In the genomic region with DNA sequence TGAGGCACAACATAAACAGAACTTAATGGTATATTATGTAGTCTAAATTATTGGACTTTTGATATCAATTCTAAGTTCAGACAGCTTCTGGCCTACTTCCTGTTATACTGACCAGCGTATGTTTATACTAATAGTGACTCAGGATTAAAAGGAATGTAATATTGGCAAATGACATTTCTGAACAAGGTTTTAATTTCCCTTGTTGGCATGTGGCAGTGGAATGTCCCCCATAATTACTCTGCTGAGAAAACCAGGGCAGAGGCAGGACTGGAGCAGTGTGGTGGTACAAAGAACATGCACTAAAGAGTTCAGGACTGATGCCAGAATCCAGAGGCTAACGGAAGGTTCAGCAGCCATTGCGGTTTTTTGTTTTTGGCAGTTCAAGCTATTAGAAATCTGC, we compare ENCODE assay signal across 19 cellular contexts.
A peak's percentile ranks its signal among the peaks of the same experiment; 100 is the strongest.
DNase-seq lines count a peak whose midpoint lies in the region; ATAC-seq, FAIRE-seq and TF ChIP-seq lines count a peak whose summit lies in the region.
"Had no signal": no experiment of that assay in that cellular context is flagged by ENCODE, and none has a peak within 500 bp of the region (broad histone marks: within the 10 kb centered on the region; RNA-seq: fewer than 3 reads in every experiment).

No MANE protein-coding gene starts in this region.

- peaks cover 54% of the 10 kb centered on the region for H3K4me1 Mint-ChIP-seq in chondrocyte (ENCODE audit: low read depth)
- H3K4me1 Mint-ChIP-seq: B cell had no signal

- intact Hi-C loops in IMR-90 (cut with micrococcal nuclease): no loop called here
- intact Hi-C loops in kidney (cut with DNase I): no loop called here

- peak overlapping the region; percentile 60; the same call in 1 of the 2 replicates for H3K18ac ChIP-seq in IMR-90 (ENCODE audit: low read depth, low read length)
- no peak overlapping the region for H3K18ac ChIP-seq in mesenchymal stem cell (ENCODE audit: low read depth in 1 of 2, low read length in 2 of 2)

- H3K9me3 Mint-ChIP-seq in chondrocyte (ENCODE audit: low read depth): peaks cover 3% of the 10 kb centered on the region

- TF ChIP-seq CTCF in AG10803 (conservative IDR thresholded peaks at IDR 0.05; ENCODE audit: low read length): no peak
- TF ChIP-seq CTCF in IMR-90 (conservative IDR thresholded peaks at IDR 0.05; ENCODE audit: low read depth, low read length): no peak
- no peak for TF ChIP-seq CTCF in chondrocyte (IDR thresholded peaks at IDR 0.05)
- no peak for TF ChIP-seq CTCF in kidney (IDR thresholded peaks at IDR 0.05; ENCODE audit: borderline replicate concordance, extremely low read depth, insufficient read depth)

- H3K9me3 ChIP-seq in IMR-90 (ENCODE audit: control insufficient read depth, insufficient read depth, low read length) (no peaks in the 10 kb centered on the region), mesenchymal stem cell (ENCODE audit: control insufficient read depth, low read length) (no peaks in the 10 kb centered on the region), kidney (ENCODE audit: control insufficient read depth in 1 of 2, low read length in 2 of 2) (no peaks in the 10 kb centered on the region)
- H3K9me3 ChIP-seq: upper lobe of left lung had no signal

- FAIRE-seq in RCC 7860 (lab: Jason Lieb, UNC): no peak
- FAIRE-seq in kidney (lab: Jason Lieb, UNC): no peak
- FAIRE-seq: K562, TTC549 had no signal

- H4K8ac ChIP-seq in IMR-90 (ENCODE audit: low read depth in 2 of 2, low read length in 2 of 2) (peak overlapping the region in 1 of 2 experiments; percentile 36; a peak in 1 of 4 replicates), mesenchymal stem cell (ENCODE audit: low read length) (no peak overlapping the region)

- DNase-seq in AG10803 (ENCODE audit: low read depth) (peak; percentile 76), IMR-90 (peak; percentile 60), chondrocyte (ENCODE audit: low spot score) (no peak), mesenchymal stem cell (peak; percentile 5), RCC 7860 (ENCODE audit: low spot score) (no peak), kidney (no peak)
- DNase-seq: activated CD4-positive, alpha-beta T cell treated with anti-CD3 and anti-CD28 coated beads, Interleukin-2, amount 50 U/mL, for 48 hours; activated T-cell treated with anti-CD3 and anti-CD28 coated beads, Interleukin-2, amount 50 U/mL, for 48 hours; GOT3; NCI-H1105; stimulated activated CD4-positive, alpha-beta T cell treated with anti-CD3 and anti-CD28 coated beads, Interleukin-4, amount 100 ng/mL, for 4 hours; upper lobe of left lung had no signal

- no peaks in the 10 kb centered on the region; the same call in 1 of the 2 replicates for H3K9me1 ChIP-seq in IMR-90 (ENCODE audit: insufficient read depth, low read length)

- H3K79me1 ChIP-seq in IMR-90 (ENCODE audit: low read depth in 1 of 2, low read length in 2 of 2) (no peaks in the 10 kb centered on the region), mesenchymal stem cell (replicated peaks; ENCODE audit: low read length, poor library complexity, severe bottlenecking) (no peaks in the 10 kb centered on the region)

- H3K36me3 ChIP-seq in IMR-90 (ENCODE audit: control insufficient read depth, insufficient read depth, low read length): no peaks in the 10 kb centered on the region
- no peaks in the 10 kb centered on the region for H3K36me3 ChIP-seq in mesenchymal stem cell (ENCODE audit: control insufficient read depth in 1 of 2, insufficient read depth in 2 of 2, low read depth in 1 of 2, low read length in 2 of 2)
- H3K36me3 ChIP-seq in kidney (ENCODE audit: control insufficient read depth in 1 of 2, insufficient read depth in 2 of 2, low read length in 2 of 2): no peaks in the 10 kb centered on the region
- H3K36me3 ChIP-seq: upper lobe of left lung had no signal

- H2AK9ac ChIP-seq in IMR-90 (replicated peaks; ENCODE audit: low read depth, low read length, poor library complexity): no peak overlapping the region

- no peaks in the 10 kb centered on the region for H3K27me3 Mint-ChIP-seq in chondrocyte (ENCODE audit: low read depth)

- H3K27me3 ChIP-seq in IMR-90 (ENCODE audit: control insufficient read depth, insufficient read depth, low read length) (no peaks in the 10 kb centered on the region), mesenchymal stem cell (ENCODE audit: control insufficient read depth in 1 of 2, insufficient read depth in 1 of 2, low read length in 2 of 2) (no peaks in the 10 kb centered on the region)
- H3K27me3 ChIP-seq: upper lobe of left lung had no signal

- no peaks in the 10 kb centered on the region for H3K36me3 Mint-ChIP-seq in chondrocyte (ENCODE audit: low read depth)

- H2AK5ac ChIP-seq in IMR-90 (ENCODE audit: low read depth, low read length): no peak overlapping the region
- H2AK5ac ChIP-seq in mesenchymal stem cell (ENCODE audit: low read length, severe bottlenecking): no peak overlapping the region

- no peak overlapping the region for H2BK12ac ChIP-seq in mesenchymal stem cell (ENCODE audit: low read length in 2 of 2)

- H3K27ac Mint-ChIP-seq in chondrocyte (ENCODE audit: unreplicated experiment): peak overlapping the region; percentile 83
- H3K27ac Mint-ChIP-seq: B cell had no signal

- H3K4me1 ChIP-seq in IMR-90 (ENCODE audit: control insufficient read depth, insufficient read depth, low read length): peaks cover 2% of the 10 kb centered on the region
- H3K4me1 ChIP-seq in mesenchymal stem cell (ENCODE audit: control insufficient read depth, insufficient read depth, low read depth, low read length): no peaks in the 10 kb centered on the region
- no peaks in the 10 kb centered on the region for H3K4me1 ChIP-seq in kidney (ENCODE audit: control insufficient read depth in 1 of 2, insufficient read depth in 1 of 2, low read depth in 1 of 2, low read length in 2 of 2)

- H3K56ac ChIP-seq in IMR-90 (ENCODE audit: extremely low read depth, insufficient read depth, low read length): no peak overlapping the region

- H4K91ac ChIP-seq in IMR-90 (ENCODE audit: insufficient read depth, low read depth, low read length): no peak overlapping the region
- no peak overlapping the region for H4K91ac ChIP-seq in mesenchymal stem cell (ENCODE audit: low read length)

- TF ChIP-seq RAD21 in IMR-90 (IDR thresholded peaks at IDR 0.05; ENCODE audit: low read length): no peak

- no peak overlapping the region for H4K5ac ChIP-seq in IMR-90 (ENCODE audit: low read depth, low read length)

- dilution Hi-C loops in IMR-90 (cut with HindIII; ENCODE audit: low sequenced_read_pairs, unreplicated experiment): no loop called here

- 38% methylated on average over 1 of the region's 3 CpGs; no CpG with 5 or more reads in 1 of the 2 experiments for WGBS in IMR-90 (ENCODE audit: extremely low coverage in 2 of 2, insufficient read length in 1 of 2), 2 experiments
- WGBS in mesenchymal stem cell: 82% methylated on average over 3 of the region's 3 CpGs

- H2BK20ac ChIP-seq in IMR-90 (ENCODE audit: low read depth, low read length): peak overlapping the region; percentile 39; the same call in 1 of the 2 replicates

- H3K27ac ChIP-seq in IMR-90 (ENCODE audit: insufficient read depth, low read length): no peak overlapping the region
- H3K27ac ChIP-seq in mesenchymal stem cell (ENCODE audit: low read length, poor library complexity, severe bottlenecking): no peak overlapping the region
- H3K27ac ChIP-seq in kidney (ENCODE audit: low read depth in 2 of 2, low read length in 2 of 2): no peak overlapping the region
- H3K27ac ChIP-seq: upper lobe of left lung had no signal

- H3K4me2 ChIP-seq in IMR-90 (ENCODE audit: low read depth, low read length) (no peak overlapping the region), mesenchymal stem cell (ENCODE audit: low read length, poor library complexity, severe bottlenecking) (no peak overlapping the region)

- H2AFZ ChIP-seq in IMR-90 (replicated peaks; ENCODE audit: low read length, poor library complexity): peak overlapping the region; percentile 48
- no peak overlapping the region for H2AFZ ChIP-seq in mesenchymal stem cell (ENCODE audit: low read depth, low read length)

- in situ Hi-C loops in IMR-90 (cut with MboI; ENCODE audit: low sequenced_read_pairs): no loop called here

- H2BK15ac ChIP-seq in IMR-90 (ENCODE audit: low read depth, low read length) (no peak overlapping the region), mesenchymal stem cell (ENCODE audit: low read depth, poor library complexity, severe bottlenecking) (no peak overlapping the region)

- H3K4me3 ChIP-seq in AG10803 (ENCODE audit: low read length): no peak overlapping the region
- H3K4me3 ChIP-seq in IMR-90 (ENCODE audit: insufficient read depth, low read depth, low read length): no peak overlapping the region
- no peak overlapping the region for H3K4me3 ChIP-seq in mesenchymal stem cell (ENCODE audit: insufficient read depth in 1 of 2, low read depth in 1 of 2, low read length in 2 of 2)
- no peak overlapping the region for H3K4me3 ChIP-seq in kidney (ENCODE audit: low read length in 2 of 2)
- H3K4me3 ChIP-seq: K562, lung, upper lobe of left lung had no signal

- H3K4me3 Mint-ChIP-seq in chondrocyte (ENCODE audit: unreplicated experiment): no peak overlapping the region
- H3K4me3 Mint-ChIP-seq: B cell had no signal

- H2BK120ac ChIP-seq in IMR-90 (ENCODE audit: low read depth, low read length) (no peak overlapping the region), mesenchymal stem cell (ENCODE audit: low read depth, low read length) (no peak overlapping the region)

- no peaks in the 10 kb centered on the region for H4K20me1 ChIP-seq in IMR-90 (ENCODE audit: insufficient read depth, low read length)

- ATAC-seq in IMR-90 (ENCODE audit: low read depth): peak; percentile 49
- no peak for ATAC-seq in HG03045 (IDR thresholded peaks at IDR 0.05; ENCODE audit: unreplicated experiment)
- ATAC-seq in HG02678 (IDR thresholded peaks at IDR 0.05; ENCODE audit: unreplicated experiment): no peak
- ATAC-seq: K562, sciatic nerve had no signal

- 0 out of 2 replicates have a peak overlapping the region, but pooled peaks have one; percentile 35 for H3K4ac ChIP-seq in IMR-90 (ENCODE audit: low read depth, low read length)
- H3K4ac ChIP-seq in mesenchymal stem cell (ENCODE audit: low read depth in 1 of 2, low read length in 2 of 2): no peak overlapping the region

- CTCF ChIA-PET in IMR-90 (lab: Yijun Ruan, JAX): no interaction called here

- BruUV-seq in IMR-90 (replicated peaks; lab: Mats Ljungman, UMichigan): no TSS peak

- H3K23ac ChIP-seq in IMR-90 (ENCODE audit: low read depth, low read length): no peak overlapping the region
- no peak overlapping the region for H3K23ac ChIP-seq in mesenchymal stem cell (ENCODE audit: low read length in 2 of 2)

- no peak overlapping the region for H3K14ac ChIP-seq in IMR-90 (replicated peaks; ENCODE audit: low read depth, low read length)
- no peak overlapping the region for H3K14ac ChIP-seq in mesenchymal stem cell (ENCODE audit: low read length in 2 of 2)

- H2BK5ac ChIP-seq in IMR-90 (ENCODE audit: low read depth, low read length, poor library complexity, severe bottlenecking): peak overlapping the region; percentile 84
- no peak overlapping the region for H2BK5ac ChIP-seq in mesenchymal stem cell (ENCODE audit: low read depth, low read length, poor library complexity, severe bottlenecking)

- POLR2A ChIA-PET in IMR-90 (lab: Charles Lee; ENCODE audit: unreplicated experiment): no interaction called here

- no peak for TF ChIP-seq POLR2A in IMR-90 (IDR thresholded peaks at IDR 0.05; ENCODE audit: low read depth, low read length)

- no peak overlapping the region for H3K9ac ChIP-seq in IMR-90 (ENCODE audit: low read depth, low read length)
- no peak overlapping the region for H3K9ac ChIP-seq in mesenchymal stem cell (ENCODE audit: low read length)
- no peak overlapping the region for H3K9ac ChIP-seq in kidney (ENCODE audit: low read length in 2 of 2)

Comparison
In these comparisons a context has a peak if more than half of its experiments do, and no peak if none do; other contexts are left out.
1. DNase-seq: peak in AG10803 (single experiment), IMR-90 (single experiment) and mesenchymal stem cell (single experiment); none in chondrocyte (single experiment), RCC 7860 (single experiment) and kidney (single experiment).